ENCODE assay signal across 29 cellular contexts in genomic region chr14:92012121-92012748, GRCh38. TPM values are rescaled to one million over a fixed set of nuclear protein-coding genes. Genes with fewer than 3 reads are reported as not detected.
A peak's percentile ranks its signal among the peaks of the same experiment; 100 is the strongest.
DNase-seq lines count a peak whose midpoint lies in the region; ATAC-seq and TF ChIP-seq lines count a peak whose summit lies in the region.
"Had no signal": no experiment of that assay in that cellular context is flagged by ENCODE, and none has a peak within 500 bp of the region (broad histone marks: within the 10 kb centered on the region; RNA-seq: fewer than 3 reads in every experiment).

No MANE protein-coding gene starts in this region.

- DNase-seq in natural killer cell, result no peak
- DNase-seq in natural killer cell treated with Interleukin-12 subunit alpha and Interleukin-12 subunit beta and Interleukin-15 and Interleukin-18, amount 100 ng/mL, for 72 hours (ENCODE audit: low spot score), result no peak
- DNase-seq in activated CD4-positive, alpha-beta memory T cell treated with anti-CD3 and anti-CD28 coated beads for 36 hours, result no peak
- DNase-seq in lower lobe of right lung, result no peak
- no peak for DNase-seq in PC-9
- DNase-seq: activated CD4-positive, alpha-beta T cell treated with anti-CD3 and anti-CD28 coated beads, Interleukin-2, amount 50 U/mL, for 1 hour; activated naive CD8-positive, alpha-beta T cell treated with anti-CD3 and anti-CD28 coated beads, Interleukin-2, amount 10 ng/mL, durations not matched to agents 7 days and 5 days; central memory CD4-positive, alpha-beta T cell; COR-L47; GM23248; head of caudate nucleus; left ventricle myocardium inferior; mesendoderm; MV-4-11; NCI-H1436 treated with DMSO at 0.1 percent for 48 hours; NCI-H446 treated with DMSO at 0.1 percent for 48 hours; NCI-H774; right lobe of liver had no signal

- ATAC-seq in natural killer cell (no peak), lower lobe of right lung (peak; percentile 47 to 53), GM21367 (IDR thresholded peaks at IDR 0.05; ENCODE audit: unreplicated experiment) (no peak), HG02763 (IDR thresholded peaks at IDR 0.05; ENCODE audit: unreplicated experiment) (no peak)
- ATAC-seq in natural killer cell treated with Interleukin-12 subunit alpha and Interleukin-12 subunit beta and Interleukin-15 and Interleukin-18, amount 100 ng/mL, for 72 hours, result no peak
- ATAC-seq: esophagus mucosa, WTC11 had no signal

- H3K9me3 Mint-ChIP-seq in natural killer cell, result no peaks in the 10 kb centered on the region
- H3K9me3 Mint-ChIP-seq in natural killer cell treated with Interleukin-12 subunit alpha and Interleukin-12 subunit beta and Interleukin-15 and Interleukin-18, amount 100 ng/mL, for 72 hours, result no peaks in the 10 kb centered on the region
- no peaks in the 10 kb centered on the region for H3K9me3 Mint-ChIP-seq in activated CD4-positive, alpha-beta memory T cell treated with anti-CD3 and anti-CD28 coated beads for 36 hours
- H3K9me3 Mint-ChIP-seq: activated naive CD8-positive, alpha-beta T cell treated with anti-CD3 and anti-CD28 coated beads, Interleukin-2, amount 10 ng/mL, durations not matched to agents 7 days and 5 days; dendritic cell treated with granulocyte-macrophage colony-stimulating factor and Interleukin-4, amounts not matched to agents 40 ng/mL and 50 ng/mL, for 4 days; IgD-negative memory B cell; WTC11 had no signal

- H2AFZ ChIP-seq in PC-9, result no peak overlapping the region
- H2AFZ ChIP-seq: GM23248 had no signal

- H3K4me2 ChIP-seq in PC-9, result no peak overlapping the region
- H3K4me2 ChIP-seq: BLaER1 had no signal

- TF ChIP-seq CTCF in natural killer cell (IDR thresholded peaks at IDR 0.05) (no peak), lower lobe of right lung (IDR thresholded peaks at IDR 0.05) (no peak), PC-9 (conservative IDR thresholded peaks at IDR 0.05) (no peak)

- no peaks in the 10 kb centered on the region for H3K9me2 ChIP-seq in PC-9 (ENCODE audit: insufficient read depth)

- H3K79me2 ChIP-seq in PC-9 (ENCODE audit: low read depth), result no peaks in the 10 kb centered on the region

- no TSS peak for BruUV-seq in PC-9 (replicated peaks; lab: Mats Ljungman, UMichigan)

- H3K27ac ChIP-seq in lower lobe of right lung (no peak overlapping the region), PC-9 (no peak overlapping the region)
- H3K27ac ChIP-seq: BLaER1, GM23248, left ventricle myocardium inferior, neutrophil, right lobe of liver, RWPE1, SJSA1, tibial nerve had no signal

- H3K4me3 Mint-ChIP-seq in natural killer cell, result no peak overlapping the region
- no peak overlapping the region for H3K4me3 Mint-ChIP-seq in natural killer cell treated with Interleukin-12 subunit alpha and Interleukin-12 subunit beta and Interleukin-15 and Interleukin-18, amount 100 ng/mL, for 72 hours
- H3K4me3 Mint-ChIP-seq in activated CD4-positive, alpha-beta memory T cell treated with anti-CD3 and anti-CD28 coated beads for 36 hours, result no peak overlapping the region
- H3K4me3 Mint-ChIP-seq: activated naive CD8-positive, alpha-beta T cell treated with anti-CD3 and anti-CD28 coated beads, Interleukin-2, amount 10 ng/mL, durations not matched to agents 7 days and 5 days; dendritic cell treated with granulocyte-macrophage colony-stimulating factor and Interleukin-4, amounts not matched to agents 40 ng/mL and 50 ng/mL, for 4 days; IgD-negative memory B cell; WTC11 had no signal

- H3K9me3 ChIP-seq in lower lobe of right lung (no peaks in the 10 kb centered on the region), PC-9 (ENCODE audit: insufficient read depth, low read depth) (no peaks in the 10 kb centered on the region)
- H3K9me3 ChIP-seq: BLaER1, left ventricle myocardium inferior, neutrophil, right lobe of liver, SJSA1, tibial nerve had no signal

- CTCF ChIA-PET in activated CD4-positive, alpha-beta memory T cell treated with anti-CD3 and anti-CD28 coated beads for 36 hours (lab: Charles Lee), result interaction anchor here (1.5 to 1.6 kb wide), 2 partner anchors 15 to 28 kb away, joined by 5 to 6 read pairs; partner anchors contain the start of gene TRIP11
- CTCF ChIA-PET in PC-9 (lab: Charles Lee), result no interaction called here

- H3K27me3 Mint-ChIP-seq in natural killer cell (ENCODE audit: low read depth in 2 of 2), result no peaks in the 10 kb centered on the region
- no peaks in the 10 kb centered on the region for H3K27me3 Mint-ChIP-seq in natural killer cell treated with Interleukin-12 subunit alpha and Interleukin-12 subunit beta and Interleukin-15 and Interleukin-18, amount 100 ng/mL, for 72 hours
- no peaks in the 10 kb centered on the region for H3K27me3 Mint-ChIP-seq in activated CD4-positive, alpha-beta memory T cell treated with anti-CD3 and anti-CD28 coated beads for 36 hours
- H3K27me3 Mint-ChIP-seq: activated naive CD8-positive, alpha-beta T cell treated with anti-CD3 and anti-CD28 coated beads, Interleukin-2, amount 10 ng/mL, durations not matched to agents 7 days and 5 days; dendritic cell treated with granulocyte-macrophage colony-stimulating factor and Interleukin-4, amounts not matched to agents 40 ng/mL and 50 ng/mL, for 4 days; IgD-negative memory B cell had no signal

- intact Hi-C loops in natural killer cell (cut with micrococcal nuclease), result no loop called here
- intact Hi-C loops in activated CD4-positive, alpha-beta memory T cell treated with anti-CD3 and anti-CD28 coated beads for 36 hours (cut with micrococcal nuclease), result no loop called here
- intact Hi-C loops in lower lobe of right lung (cut with DNase I), result no loop called here
- intact Hi-C loops in PC-9 (cut with micrococcal nuclease; ENCODE audit: unreplicated experiment), result no loop called here

- H3K4me1 ChIP-seq in lower lobe of right lung, result no peaks in the 10 kb centered on the region
- H3K4me1 ChIP-seq in PC-9 (replicated peaks; ENCODE audit: insufficient read depth), result no peaks in the 10 kb centered on the region
- H3K4me1 ChIP-seq: BLaER1, left ventricle myocardium inferior, right lobe of liver, SJSA1, tibial nerve had no signal

- peaks cover 5 to 7% of the 10 kb centered on the region in 2 donors for H3K4me1 Mint-ChIP-seq in natural killer cell
- H3K4me1 Mint-ChIP-seq in natural killer cell treated with Interleukin-12 subunit alpha and Interleukin-12 subunit beta and Interleukin-15 and Interleukin-18, amount 100 ng/mL, for 72 hours (ENCODE audit: low read depth in 2 of 2), result peaks cover 13 to 19% of the 10 kb centered on the region in 2 donors
- peaks cover 26% of the 10 kb centered on the region for H3K4me1 Mint-ChIP-seq in activated CD4-positive, alpha-beta memory T cell treated with anti-CD3 and anti-CD28 coated beads for 36 hours (ENCODE audit: low read depth)
- H3K4me1 Mint-ChIP-seq: WTC11 had no signal

- H3K4me3 ChIP-seq in lower lobe of right lung (no peak overlapping the region), PC-9 (no peak overlapping the region)
- H3K4me3 ChIP-seq: BLaER1, GM23248, left ventricle myocardium inferior, right lobe of liver, SJSA1, tibial nerve had no signal

- no peaks in the 10 kb centered on the region for H4K20me1 ChIP-seq in PC-9 (ENCODE audit: insufficient read depth)

- peak overlapping the region; percentile 1 to 2 for H3K27ac Mint-ChIP-seq in natural killer cell
- H3K27ac Mint-ChIP-seq in natural killer cell treated with Interleukin-12 subunit alpha and Interleukin-12 subunit beta and Interleukin-15 and Interleukin-18, amount 100 ng/mL, for 72 hours, result peak overlapping the region in 1 of 2 donors; percentile 5
- H3K27ac Mint-ChIP-seq in activated CD4-positive, alpha-beta memory T cell treated with anti-CD3 and anti-CD28 coated beads for 36 hours, result peak overlapping the region; percentile 1
- H3K27ac Mint-ChIP-seq: activated naive CD8-positive, alpha-beta T cell treated with anti-CD3 and anti-CD28 coated beads, Interleukin-2, amount 10 ng/mL, durations not matched to agents 7 days and 5 days; dendritic cell treated with granulocyte-macrophage colony-stimulating factor and Interleukin-4, amounts not matched to agents 40 ng/mL and 50 ng/mL, for 4 days; WTC11 had no signal

- H3K27me3 ChIP-seq in lower lobe of right lung (ENCODE audit: low read depth) (no peaks in the 10 kb centered on the region), PC-9 (ENCODE audit: insufficient read depth, low read depth) (no peaks in the 10 kb centered on the region)
- H3K27me3 ChIP-seq: BLaER1, neutrophil, right lobe of liver, SJSA1, tibial nerve had no signal

- no peaks in the 10 kb centered on the region for H3F3A ChIP-seq in PC-9 (ENCODE audit: insufficient read depth, low read depth)

- peaks cover 21% of the 10 kb centered on the region for H3K36me3 Mint-ChIP-seq in natural killer cell
- peaks cover 48% of the 10 kb centered on the region for H3K36me3 Mint-ChIP-seq in natural killer cell treated with Interleukin-12 subunit alpha and Interleukin-12 subunit beta and Interleukin-15 and Interleukin-18, amount 100 ng/mL, for 72 hours
- H3K36me3 Mint-ChIP-seq in activated CD4-positive, alpha-beta memory T cell treated with anti-CD3 and anti-CD28 coated beads for 36 hours, result peaks cover 39% of the 10 kb centered on the region

- H3K36me3 ChIP-seq in lower lobe of right lung (peaks cover 89% of the 10 kb centered on the region), PC-9 (ENCODE audit: low read depth) (peaks cover 4% of the 10 kb centered on the region; the same call in 1 of the 2 replicates)

- POLR2A ChIA-PET in activated CD4-positive, alpha-beta memory T cell treated with anti-CD3 and anti-CD28 coated beads for 36 hours (lab: Charles Lee), result interaction anchor here (1.4 kb wide), 1 partner anchor 28 kb away, joined by 3 read pairs; the partner anchor contains the start of gene TRIP11
- POLR2A ChIA-PET in PC-9 (lab: Charles Lee; ENCODE audit: unreplicated experiment), result no interaction called here

RNA-seq across cellular contexts. Expression of gene TRIP11, which starts 27.6 kb away (rescaled TPM):
- total RNA-seq in natural killer cell (10 to 100 TPM; 42.9 to 63.6 (median 49.8) TPM), lower lobe of right lung (62.6 TPM), PC-9 (2021) (18.0 and 22.0 TPM in 2 replicates)
- total RNA-seq in natural killer cell treated with Interleukin-12 subunit alpha and Interleukin-12 subunit beta and Interleukin-15 and Interleukin-18, amount 100 ng/mL, for 72 hours, result 10 to 100 TPM; 47.8 to 53.9 TPM
- 10 to 100 TPM; 35.9 to 37.0 TPM for total RNA-seq in activated CD4-positive, alpha-beta memory T cell treated with anti-CD3 and anti-CD28 coated beads for 36 hours

Comparison
In these comparisons a context has a peak if more than half of its experiments do, and no peak if none do; other contexts are left out.
1. ATAC-seq: peak in lower lobe of right lung (2 of 2); none in natural killer cell (0 of 3), natural killer cell treated with Interleukin-12 subunit alpha and Interleukin-12 subunit beta and Interleukin-15 and Interleukin-18, amount 100 ng/mL, for 72 hours (0 of 2), GM21367 (single experiment) and HG02763 (single experiment).